Comparison of ENCODE assay signal across 1 cellular context in the genomic region with DNA sequence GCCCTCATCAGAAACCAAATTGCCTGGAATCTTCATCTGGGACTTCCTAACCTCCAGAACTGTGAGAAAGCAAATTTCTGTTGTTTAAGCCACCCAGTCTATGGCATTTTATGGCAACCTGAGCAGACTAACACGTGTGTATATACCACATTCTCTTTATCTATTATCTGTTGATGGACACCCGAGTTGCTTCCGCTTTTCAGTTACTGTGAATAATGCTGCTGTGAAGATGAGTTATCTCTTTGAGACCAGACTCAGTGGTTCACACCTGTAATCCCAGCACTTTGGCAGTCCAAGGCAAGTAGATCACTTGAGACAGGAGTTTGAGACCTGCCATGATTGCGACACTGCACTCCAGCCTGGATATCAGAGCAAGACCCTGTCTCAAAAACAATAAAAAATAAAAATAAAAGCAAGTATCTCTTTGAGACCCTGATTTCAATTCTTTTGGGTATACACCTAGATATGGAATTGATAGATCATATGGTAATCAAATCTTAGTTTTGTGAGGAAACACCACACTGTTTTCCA.
TF ChIP-seq lines count a peak whose summit lies in the region.

No MANE protein-coding gene starts in this region.

TF ChIP-seq in K562, 482 proteins besides CTCF, POLR2A, EP300 and RAD21 (continued from another document):
- TF ChIP-seq SOX6 (IDR thresholded peaks at IDR 0.05) (0 out of 2 replicates have a peak, but pooled peaks have one; percentile 21), BCOR (IDR thresholded peaks at IDR 0.05) (no peak), FOXK1 (CRISPR knock-in tag; IDR thresholded peaks at IDR 0.05; ENCODE audit: borderline replicate concordance) (no peak), MEIS2 (IDR thresholded peaks at IDR 0.05; ENCODE audit: partially characterized antibody) (peak; percentile 65), CEBPG (CRISPR knock-in tag; IDR thresholded peaks at IDR 0.05) (no peak), CEBPG (tag; conservative IDR thresholded peaks at IDR 0.05 in 1 of 2, IDR thresholded peaks at IDR 0.05 in 1 of 2) (0 out of 4 replicates have a peak, but pooled peaks of 1 of the 2 experiments have one; percentile 16), CBFA2T3 (IDR thresholded peaks at IDR 0.05) (peak; percentile 23; the same call in 1 of the 2 replicates), HDAC8 (tag; IDR thresholded peaks at IDR 0.05) (no peak), MED1 (CRISPR knock-in tag; IDR thresholded peaks at IDR 0.05; ENCODE audit: borderline replicate concordance) (no peak), HDGF (IDR thresholded peaks at IDR 0.05) (no peak), CEBPB (tag; IDR thresholded peaks at IDR 0.05) (peak; percentile 61), BHLHE40 (IDR thresholded peaks at IDR 0.05; ENCODE audit: low read length) (0 out of 2 replicates have a peak, but pooled peaks have one; percentile 19), MEF2D (tag; conservative IDR thresholded peaks at IDR 0.05; ENCODE audit: low read depth) (no peak), ZNF589 (CRISPR knock-in tag; IDR thresholded peaks at IDR 0.05; ENCODE audit: low read depth) (no peak), ASH1L (IDR thresholded peaks at IDR 0.05; ENCODE audit: borderline replicate concordance, low read depth, partially characterized antibody) (no peak), TEAD4 (IDR thresholded peaks at IDR 0.05; ENCODE audit: low read length) (peak; percentile 13; the same call in 1 of the 2 replicates), TEAD4 (CRISPR knock-in tag; IDR thresholded peaks at IDR 0.05; ENCODE audit: borderline replicate concordance) (no peak), ZC3H4 (CRISPR knock-in tag; IDR thresholded peaks at IDR 0.05; ENCODE audit: borderline replicate concordance) (no peak), CTBP1 (IDR thresholded peaks at IDR 0.05; ENCODE audit: borderline replicate concordance) (peak; percentile 47; the same call in 1 of the 2 replicates)
- TF ChIP-seq, protein P1, sequence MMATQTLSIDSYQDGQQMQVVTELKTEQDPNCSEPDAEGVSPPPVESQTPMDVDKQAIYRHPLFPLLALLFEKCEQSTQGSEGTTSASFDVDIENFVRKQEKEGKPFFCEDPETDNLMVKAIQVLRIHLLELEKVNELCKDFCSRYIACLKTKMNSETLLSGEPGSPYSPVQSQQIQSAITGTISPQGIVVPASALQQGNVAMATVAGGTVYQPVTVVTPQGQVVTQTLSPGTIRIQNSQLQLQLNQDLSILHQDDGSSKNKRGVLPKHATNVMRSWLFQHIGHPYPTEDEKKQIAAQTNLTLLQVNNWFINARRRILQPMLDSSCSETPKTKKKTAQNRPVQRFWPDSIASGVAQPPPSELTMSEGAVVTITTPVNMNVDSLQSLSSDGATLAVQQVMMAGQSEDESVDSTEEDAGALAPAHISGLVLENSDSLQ (IDR thresholded peaks at IDR 0.05), result peak; percentile 84
- TF ChIP-seq, protein P2, sequence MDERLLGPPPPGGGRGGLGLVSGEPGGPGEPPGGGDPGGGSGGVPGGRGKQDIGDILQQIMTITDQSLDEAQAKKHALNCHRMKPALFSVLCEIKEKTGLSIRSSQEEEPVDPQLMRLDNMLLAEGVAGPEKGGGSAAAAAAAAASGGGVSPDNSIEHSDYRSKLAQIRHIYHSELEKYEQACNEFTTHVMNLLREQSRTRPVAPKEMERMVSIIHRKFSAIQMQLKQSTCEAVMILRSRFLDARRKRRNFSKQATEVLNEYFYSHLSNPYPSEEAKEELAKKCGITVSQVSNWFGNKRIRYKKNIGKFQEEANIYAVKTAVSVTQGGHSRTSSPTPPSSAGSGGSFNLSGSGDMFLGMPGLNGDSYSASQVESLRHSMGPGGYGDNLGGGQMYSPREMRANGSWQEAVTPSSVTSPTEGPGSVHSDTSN (CRISPR knock-in tag; IDR thresholded peaks at IDR 0.05; ENCODE audit: low read depth), result no peak
- TF ChIP-seq, protein P2 (tag; conservative IDR thresholded peaks at IDR 0.05; ENCODE audit: low read depth), result peak; percentile 50; the same call in 1 of the 2 replicates
- TF ChIP-seq, protein P3, sequence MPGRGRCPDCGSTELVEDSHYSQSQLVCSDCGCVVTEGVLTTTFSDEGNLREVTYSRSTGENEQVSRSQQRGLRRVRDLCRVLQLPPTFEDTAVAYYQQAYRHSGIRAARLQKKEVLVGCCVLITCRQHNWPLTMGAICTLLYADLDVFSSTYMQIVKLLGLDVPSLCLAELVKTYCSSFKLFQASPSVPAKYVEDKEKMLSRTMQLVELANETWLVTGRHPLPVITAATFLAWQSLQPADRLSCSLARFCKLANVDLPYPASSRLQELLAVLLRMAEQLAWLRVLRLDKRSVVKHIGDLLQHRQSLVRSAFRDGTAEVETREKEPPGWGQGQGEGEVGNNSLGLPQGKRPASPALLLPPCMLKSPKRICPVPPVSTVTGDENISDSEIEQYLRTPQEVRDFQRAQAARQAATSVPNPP (IDR thresholded peaks at IDR 0.05; ENCODE audit: borderline replicate concordance, insufficient read depth, insufficient read length), result no peak
